In genomic region chr7:83807770-83808169, GRCh38 we compare ENCODE assay signal across 26 cellular contexts.
"Had no signal": no experiment of that assay in that cellular context is flagged by ENCODE, and none has a peak within 500 bp of the region (broad histone marks: within the 10 kb centered on the region; RNA-seq: fewer than 3 reads in every experiment).

No MANE protein-coding gene starts in this region.

- H3K9me3 Mint-ChIP-seq: type B pancreatic cell had no signal

- H3K79me2 ChIP-seq: hepatocyte, parathyroid adenoma had no signal

- H3K27me3 Mint-ChIP-seq: naive thymus-derived CD4-positive, alpha-beta T cell; progenitor cell of endocrine pancreas; stimulated activated memory B cell treated with anti-CD40 and anti-IgM and Interleukin-4, amounts not matched to agents 10 μg/mL and 1 μg/mL and 100 μg/mL, for 72 hours; type B pancreatic cell had no signal

- H3K27ac ChIP-seq: dorsolateral prefrontal cortex, foreskin keratinocyte, gastroesophageal sphincter, heart left ventricle, hepatocyte, left lung, neural progenitor cell, parathyroid adenoma, skin epidermis, spleen, testis, tibial artery had no signal

- H3K4me1 Mint-ChIP-seq: mesothelial cell of epicardium; naive thymus-derived CD4-positive, alpha-beta T cell; stimulated activated memory B cell treated with anti-CD40 and anti-IgM and Interleukin-4, amounts not matched to agents 10 μg/mL and 1 μg/mL and 100 μg/mL, for 72 hours had no signal

- DNase-seq: dorsolateral prefrontal cortex; effector CD4-positive, alpha-beta T cell; foreskin keratinocyte; heart left ventricle; kidney; left lung; mesenchymal stem cell; mucosa of descending colon; naive thymus-derived CD4-positive, alpha-beta T cell; right cardiac atrium; spleen; stimulated activated CD4-positive, alpha-beta T cell treated with anti-CD3 and anti-CD28 coated beads, Interleukin-4, amount 100 ng/mL, for 4 hours; stimulated activated naive CD8-positive, alpha-beta T cell treated with anti-CD3 and anti-CD28 coated beads, Interleukin-15, Interleukin-2, amounts not matched to agents 100 U/mL and 50 U/mL, for 24 hours; substantia nigra; testis; tibial artery had no signal

- H3K27ac Mint-ChIP-seq: mesothelial cell of epicardium; naive thymus-derived CD4-positive, alpha-beta T cell; nephron; neural progenitor cell; progenitor cell of endocrine pancreas; stimulated activated memory B cell treated with anti-CD40 and anti-IgM and Interleukin-4, amounts not matched to agents 10 μg/mL and 1 μg/mL and 100 μg/mL, for 72 hours; type B pancreatic cell had no signal

- H3K36me3 Mint-ChIP-seq: mesothelial cell of epicardium; naive thymus-derived CD4-positive, alpha-beta T cell; neural progenitor cell; stimulated activated memory B cell treated with anti-CD40 and anti-IgM and Interleukin-4, amounts not matched to agents 10 μg/mL and 1 μg/mL and 100 μg/mL, for 72 hours; type B pancreatic cell had no signal

- H3K9ac ChIP-seq: neural progenitor cell, parathyroid adenoma had no signal

- H3K4me2 ChIP-seq: hepatocyte, neural progenitor cell had no signal

- ATAC-seq: foreskin keratinocyte; gastroesophageal sphincter; heart left ventricle; left lung; mucosa of descending colon; naive thymus-derived CD4-positive, alpha-beta T cell; right cardiac atrium; stimulated activated memory B cell treated with anti-CD40 and anti-IgM and Interleukin-4, amounts not matched to agents 10 μg/mL and 1 μg/mL and 100 μg/mL, for 72 hours; stimulated activated naive CD8-positive, alpha-beta T cell treated with anti-CD3 and anti-CD28 coated beads, Interleukin-15, Interleukin-2, amounts not matched to agents 100 U/mL and 50 U/mL, for 24 hours had no signal

- H3K36me3 ChIP-seq: gastroesophageal sphincter, heart left ventricle, left lung, neural progenitor cell, spleen, tibial artery had no signal

- H3K9me3 ChIP-seq: mucosa of descending colon, testis, tibial artery had no signal

- H3K27me3 ChIP-seq: dorsolateral prefrontal cortex, foreskin keratinocyte, gastroesophageal sphincter, heart left ventricle, hepatocyte, left lung, neural progenitor cell, spleen, testis, tibial artery had no signal

- H3K4me1 ChIP-seq: foreskin keratinocyte, gastroesophageal sphincter, heart left ventricle, left lung, neural progenitor cell, parathyroid adenoma, spleen, testis, tibial artery had no signal

- H3K4me3 ChIP-seq: dorsolateral prefrontal cortex, gastroesophageal sphincter, heart left ventricle, hepatocyte, left lung, mucosa of descending colon, neural progenitor cell, skin epidermis, spleen, testis, tibial artery had no signal

- H2AFZ ChIP-seq: hepatocyte, neural progenitor cell, parathyroid adenoma had no signal

- FAIRE-seq: kidney had no signal

- H3K4me3 Mint-ChIP-seq: mesothelial cell of epicardium; naive thymus-derived CD4-positive, alpha-beta T cell; nephron; neural progenitor cell; stimulated activated memory B cell treated with anti-CD40 and anti-IgM and Interleukin-4, amounts not matched to agents 10 μg/mL and 1 μg/mL and 100 μg/mL, for 72 hours; type B pancreatic cell had no signal
